ENCODE assay signal across 1 cellular context in the genomic region with DNA sequence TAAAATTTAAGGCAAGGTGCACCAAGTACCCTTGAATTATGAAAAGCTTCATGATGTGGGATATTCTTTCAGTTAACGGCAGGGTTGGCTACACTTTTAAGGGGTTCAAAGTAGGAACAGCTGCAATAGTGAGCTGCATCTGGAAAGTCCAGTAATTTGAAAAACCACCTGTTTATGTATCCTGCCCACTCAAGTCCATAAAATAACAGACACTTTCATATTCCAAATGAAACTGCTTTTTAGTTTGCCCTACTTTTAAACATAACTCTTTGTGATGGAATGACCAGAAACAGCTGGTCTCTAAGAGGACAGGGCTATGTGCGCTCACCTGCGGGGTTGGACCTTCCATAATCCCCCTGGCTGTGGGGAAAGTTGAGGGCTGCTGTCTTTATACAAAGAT.
TF ChIP-seq lines count a peak whose summit lies in the region.

No MANE protein-coding gene starts in this region.

TF ChIP-seq in A549, 52 proteins besides CTCF, POLR2A, EP300 and RAD21:
- TF ChIP-seq, protein P1, sequence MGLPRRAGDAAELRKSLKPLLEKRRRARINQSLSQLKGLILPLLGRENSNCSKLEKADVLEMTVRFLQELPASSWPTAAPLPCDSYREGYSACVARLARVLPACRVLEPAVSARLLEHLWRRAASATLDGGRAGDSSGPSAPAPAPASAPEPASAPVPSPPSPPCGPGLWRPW (IDR thresholded peaks at IDR 0.05) = no peak
- TF ChIP-seq HOXA7 (CRISPR knock-in tag; IDR thresholded peaks at IDR 0.05) (no peak), RNF2 (IDR thresholded peaks at IDR 0.05; ENCODE audit: borderline replicate concordance, low read depth) (no peak), BHLHE40 (IDR thresholded peaks at IDR 0.05; ENCODE audit: low read depth, low read length) (no peak), HOXB13 (CRISPR knock-in tag; IDR thresholded peaks at IDR 0.05; ENCODE audit: low read depth) (no peak)
